ENCODE assay signal across 15 cellular contexts in genomic region chr6:29474996-29475395, GRCh38. TPM values are rescaled to one million over a fixed set of nuclear protein-coding genes. Genes with fewer than 3 reads are reported as not detected.
DNase-seq lines count a peak whose midpoint lies in the region; FAIRE-seq and TF ChIP-seq lines count a peak whose summit lies in the region.
"Had no signal": no experiment of that assay in that cellular context is flagged by ENCODE, and none has a peak within 500 bp of the region (broad histone marks: within the 10 kb centered on the region; RNA-seq: fewer than 3 reads in every experiment).

No MANE protein-coding gene starts in this region.

- no peaks in the 10 kb centered on the region for H3K36me3 ChIP-seq in bronchial epithelial cell (ENCODE audit: control insufficient read depth, insufficient read depth, low read length)
- H3K36me3 ChIP-seq in HAP-1 (replicated peaks), result no peaks in the 10 kb centered on the region

- TF ChIP-seq CTCF in bronchial epithelial cell (IDR thresholded peaks at IDR 0.05; ENCODE audit: insufficient read depth, low read length, severe bottlenecking), result no peak

- peaks cover 6% of the 10 kb centered on the region for H3K27me3 Mint-ChIP-seq in activated CD4-positive, alpha-beta T cell treated with anti-CD3 and anti-CD28 coated beads, Interleukin-2, amount 10 ng/mL, durations not matched to agents 24 days and 14 days
- H3K27me3 Mint-ChIP-seq in activated CD4-positive, alpha-beta T cell treated with anti-CD3 and anti-CD28 coated beads, Interleukin-2, amount 10 ng/mL, durations not matched to agents 7 days and 5 days, result peaks cover under 1% of the 10 kb centered on the region

- no peaks in the 10 kb centered on the region for H3K4me1 ChIP-seq in HAP-1
- H3K4me1 ChIP-seq: A549, Caco-2 had no signal

- no peaks in the 10 kb centered on the region for H3K36me3 Mint-ChIP-seq in activated CD4-positive, alpha-beta T cell treated with anti-CD3 and anti-CD28 coated beads, Interleukin-2, amount 10 ng/mL, durations not matched to agents 24 days and 14 days (ENCODE audit: low read depth)
- no peaks in the 10 kb centered on the region for H3K36me3 Mint-ChIP-seq in activated CD4-positive, alpha-beta T cell treated with anti-CD3 and anti-CD28 coated beads, Interleukin-2, amount 10 ng/mL, durations not matched to agents 7 days and 5 days (ENCODE audit: low read depth)

- no peaks in the 10 kb centered on the region for H3K4me1 Mint-ChIP-seq in activated CD4-positive, alpha-beta T cell treated with anti-CD3 and anti-CD28 coated beads, Interleukin-2, amount 10 ng/mL, durations not matched to agents 24 days and 14 days
- no peaks in the 10 kb centered on the region for H3K4me1 Mint-ChIP-seq in activated CD4-positive, alpha-beta T cell treated with anti-CD3 and anti-CD28 coated beads, Interleukin-2, amount 10 ng/mL, durations not matched to agents 7 days and 5 days
- H3K4me1 Mint-ChIP-seq: GM23338 had no signal

- H3K9me3 Mint-ChIP-seq in activated CD4-positive, alpha-beta T cell treated with anti-CD3 and anti-CD28 coated beads, Interleukin-2, amount 10 ng/mL, durations not matched to agents 24 days and 14 days, result no peaks in the 10 kb centered on the region
- no peaks in the 10 kb centered on the region for H3K9me3 Mint-ChIP-seq in activated CD4-positive, alpha-beta T cell treated with anti-CD3 and anti-CD28 coated beads, Interleukin-2, amount 10 ng/mL, durations not matched to agents 7 days and 5 days
- H3K9me3 Mint-ChIP-seq: CD4-positive, alpha-beta T cell; GM23338 had no signal

- H3K27me3 ChIP-seq in bronchial epithelial cell (ENCODE audit: control insufficient read depth, insufficient read depth, low read length) (no peaks in the 10 kb centered on the region), HAP-1 (ENCODE audit: low read depth) (no peaks in the 10 kb centered on the region)

- FAIRE-seq in HTR-8/SVneo (lab: Jason Lieb, UNC) (peak; percentile 9), bronchial epithelial cell (lab: Jason Lieb, UNC) (no peak)
- FAIRE-seq: A549, D721Med, H54 had no signal

- no peaks in the 10 kb centered on the region; the same call in 1 of the 2 replicates for H3K9me3 ChIP-seq in HAP-1
- H3K9me3 ChIP-seq: A549, Caco-2 had no signal

- CTCF ChIA-PET in activated CD4-positive, alpha-beta T cell treated with anti-CD3 and anti-CD28 coated beads, Interleukin-2, amount 10 ng/mL, durations not matched to agents 7 days and 5 days (lab: Charles Lee), result interaction anchor here (1.5 kb wide), 1 partner anchor 8 kb away, joined by 3 read pairs; no protein-coding TSS in a partner anchor

- no peak overlapping the region for H3K27ac Mint-ChIP-seq in activated CD4-positive, alpha-beta T cell treated with anti-CD3 and anti-CD28 coated beads, Interleukin-2, amount 10 ng/mL, durations not matched to agents 24 days and 14 days
- no peak overlapping the region for H3K27ac Mint-ChIP-seq in activated CD4-positive, alpha-beta T cell treated with anti-CD3 and anti-CD28 coated beads, Interleukin-2, amount 10 ng/mL, durations not matched to agents 7 days and 5 days
- H3K27ac Mint-ChIP-seq: CD4-positive, alpha-beta T cell; GM23338 had no signal

- intact Hi-C loops in activated CD4-positive, alpha-beta T cell treated with anti-CD3 and anti-CD28 coated beads, Interleukin-2, amount 10 ng/mL, durations not matched to agents 24 days and 14 days (cut with micrococcal nuclease), result no loop called here

- in situ Hi-C loops in HAP-1 (cut with MboI; ENCODE audit: low sequenced_read_pairs), result no loop called here

- POLR2A ChIA-PET in activated CD4-positive, alpha-beta T cell treated with anti-CD3 and anti-CD28 coated beads, Interleukin-2, amount 10 ng/mL, durations not matched to agents 7 days and 5 days (lab: Charles Lee), result no interaction called here

- no peak overlapping the region for H3K4me3 ChIP-seq in bronchial epithelial cell (ENCODE audit: low read depth, low read length)
- no peak overlapping the region for H3K4me3 ChIP-seq in HAP-1
- H3K4me3 ChIP-seq: A549, GM23338 had no signal

- DNase-seq in activated CD4-positive, alpha-beta T cell treated with anti-CD3 and anti-CD28 coated beads, Interleukin-2, amount 10 ng/mL, durations not matched to agents 24 days and 14 days, result peak; percentile 18
- DNase-seq in activated CD4-positive, alpha-beta T cell treated with anti-CD3 and anti-CD28 coated beads, Interleukin-2, amount 10 ng/mL, durations not matched to agents 7 days and 5 days, result no peak
- DNase-seq in HTR-8/SVneo (ENCODE audit: insufficient read length, low spot score), result no peak
- peak; percentile 3 for DNase-seq in bronchial epithelial cell (ENCODE audit: low read depth)
- peak; percentile 5 to 52 for DNase-seq in lung microvascular endothelial cell (ENCODE audit: low read depth in 2 of 2)
- DNase-seq in HAP-1 (ENCODE audit: low spot score in 2 of 2), result no peak
- no peak for DNase-seq in NCI-H146 (lab: John Stamatoyannopoulos, UW)
- DNase-seq: AML-193; Caco-2; CD4-positive, alpha-beta T cell; GF-D8 had no signal

- no peak overlapping the region for H3K4me3 Mint-ChIP-seq in activated CD4-positive, alpha-beta T cell treated with anti-CD3 and anti-CD28 coated beads, Interleukin-2, amount 10 ng/mL, durations not matched to agents 24 days and 14 days
- no peak overlapping the region for H3K4me3 Mint-ChIP-seq in activated CD4-positive, alpha-beta T cell treated with anti-CD3 and anti-CD28 coated beads, Interleukin-2, amount 10 ng/mL, durations not matched to agents 7 days and 5 days
- H3K4me3 Mint-ChIP-seq: CD4-positive, alpha-beta T cell; GM23338 had no signal

RNA-seq across cellular contexts. Expression of gene MAS1L, which starts 12.8 kb away (rescaled TPM):
- not detected in 2 replicates for total RNA-seq in activated CD4-positive, alpha-beta T cell treated with anti-CD3 and anti-CD28 coated beads, Interleukin-2, amount 10 ng/mL, durations not matched to agents 24 days and 14 days
- not detected for total RNA-seq in activated CD4-positive, alpha-beta T cell treated with anti-CD3 and anti-CD28 coated beads, Interleukin-2, amount 10 ng/mL, durations not matched to agents 7 days and 5 days
- total RNA-seq in bronchial epithelial cell, result not detected in 2 replicates
- total RNA-seq in lung microvascular endothelial cell, result not detected in 2 replicates
- total RNA-seq: Caco-2; CD4-positive, alpha-beta T cell; GM23338 had no signal

RNA-seq across cellular contexts. Expression of gene OR2H1, which starts 18.0 kb away (rescaled TPM):
- total RNA-seq in activated CD4-positive, alpha-beta T cell treated with anti-CD3 and anti-CD28 coated beads, Interleukin-2, amount 10 ng/mL, durations not matched to agents 24 days and 14 days, result not detected in 2 replicates
- total RNA-seq in activated CD4-positive, alpha-beta T cell treated with anti-CD3 and anti-CD28 coated beads, Interleukin-2, amount 10 ng/mL, durations not matched to agents 7 days and 5 days, result not detected
- total RNA-seq in bronchial epithelial cell, result not detected in 2 replicates
- not detected in 2 replicates for total RNA-seq in lung microvascular endothelial cell
- total RNA-seq: Caco-2; CD4-positive, alpha-beta T cell; GM23338 had no signal

RNA-seq across cellular contexts. Expression of gene OR11A1, which starts 18.1 kb away (rescaled TPM):
- total RNA-seq in activated CD4-positive, alpha-beta T cell treated with anti-CD3 and anti-CD28 coated beads, Interleukin-2, amount 10 ng/mL, durations not matched to agents 24 days and 14 days, result not detected in 2 replicates
- not detected for total RNA-seq in activated CD4-positive, alpha-beta T cell treated with anti-CD3 and anti-CD28 coated beads, Interleukin-2, amount 10 ng/mL, durations not matched to agents 7 days and 5 days
- total RNA-seq in bronchial epithelial cell (not detected in 2 replicates), lung microvascular endothelial cell (not detected in 2 replicates)
- total RNA-seq: Caco-2; CD4-positive, alpha-beta T cell; GM23338 had no signal

RNA-seq across cellular contexts. Expression of gene OR10C1, which starts 35.9 kb away (rescaled TPM):
- not detected in 2 replicates for total RNA-seq in activated CD4-positive, alpha-beta T cell treated with anti-CD3 and anti-CD28 coated beads, Interleukin-2, amount 10 ng/mL, durations not matched to agents 24 days and 14 days
- total RNA-seq in activated CD4-positive, alpha-beta T cell treated with anti-CD3 and anti-CD28 coated beads, Interleukin-2, amount 10 ng/mL, durations not matched to agents 7 days and 5 days, result not detected
- total RNA-seq in bronchial epithelial cell (not detected in 2 replicates), lung microvascular endothelial cell (not detected in 2 replicates)
- total RNA-seq: Caco-2; CD4-positive, alpha-beta T cell; GM23338 had no signal

Comparison
In these comparisons a context has a peak if more than half of its experiments do, and no peak if none do; other contexts are left out.
1. DNase-seq: peak in activated CD4-positive, alpha-beta T cell treated with anti-CD3 and anti-CD28 coated beads, Interleukin-2, amount 10 ng/mL, durations not matched to agents 24 days and 14 days (single experiment), bronchial epithelial cell (single experiment) and lung microvascular endothelial cell (2 of 2); none in activated CD4-positive, alpha-beta T cell treated with anti-CD3 and anti-CD28 coated beads, Interleukin-2, amount 10 ng/mL, durations not matched to agents 7 days and 5 days (single experiment), HTR-8/SVneo (single experiment), HAP-1 (0 of 2) and NCI-H146 (single experiment).